In genomic region chr16:6682142-6682811, GRCh38 we compare ENCODE assay signal across 9 cellular contexts.
DNase-seq lines count a peak whose midpoint lies in the region; ATAC-seq, FAIRE-seq and TF ChIP-seq lines count a peak whose summit lies in the region.
"Had no signal": no experiment of that assay in that cellular context is flagged by ENCODE, and none has a peak within 500 bp of the region (broad histone marks: within the 10 kb centered on the region; RNA-seq: fewer than 3 reads in every experiment).

No MANE protein-coding gene starts in this region.

- no peaks in the 10 kb centered on the region for H3K9me3 ChIP-seq in WERI-Rb-1 (ENCODE audit: severe bottlenecking)
- H3K9me3 ChIP-seq in kidney (ENCODE audit: control insufficient read depth in 1 of 2, low read length in 2 of 2): no peaks in the 10 kb centered on the region
- H3K9me3 ChIP-seq in ascending aorta: no peaks in the 10 kb centered on the region
- H3K9me3 ChIP-seq: tibial artery had no signal

- no peak overlapping the region for H3K4me3 Mint-ChIP-seq in stimulated activated memory B cell treated with anti-CD40 and anti-IgM and Interleukin-4, amounts not matched to agents 10 μg/mL and 1 μg/mL and 100 μg/mL, for 72 hours

- H3K27ac Mint-ChIP-seq in stimulated activated memory B cell treated with anti-CD40 and anti-IgM and Interleukin-4, amounts not matched to agents 10 μg/mL and 1 μg/mL and 100 μg/mL, for 72 hours: no peak overlapping the region

- peaks cover 2% of the 10 kb centered on the region for H3K9me3 Mint-ChIP-seq in stimulated activated memory B cell treated with anti-CD40 and anti-IgM and Interleukin-4, amounts not matched to agents 10 μg/mL and 1 μg/mL and 100 μg/mL, for 72 hours

- FAIRE-seq in kidney (lab: Jason Lieb, UNC): no peak

- H3K9ac ChIP-seq in kidney (ENCODE audit: low read length in 2 of 2): no peak overlapping the region

- H3K4me3 ChIP-seq in WERI-Rb-1 (ENCODE audit: low read depth, low read length) (no peak overlapping the region), kidney (ENCODE audit: low read length in 2 of 2) (no peak overlapping the region), ascending aorta (no peak overlapping the region)
- H3K4me3 ChIP-seq: tibial artery had no signal

- peak; percentile 90 for TF ChIP-seq CTCF in WERI-Rb-1 (IDR thresholded peaks at IDR 0.05; ENCODE audit: low read depth, low read length)
- TF ChIP-seq CTCF in kidney (IDR thresholded peaks at IDR 0.05; ENCODE audit: borderline replicate concordance, extremely low read depth, insufficient read depth): peak; percentile 56
- TF ChIP-seq CTCF in ascending aorta (IDR thresholded peaks at IDR 0.05): peak in 1 of 3 experiments; percentile 29

- H3K27me3 ChIP-seq in WERI-Rb-1 (ENCODE audit: insufficient read depth, low read depth, severe bottlenecking) (no peaks in the 10 kb centered on the region), ascending aorta (no peaks in the 10 kb centered on the region)
- H3K27me3 ChIP-seq: tibial artery had no signal

- intact Hi-C loops in kidney (cut with DNase I): no loop called here
- intact Hi-C loops in ascending aorta (cut with DNase I): no loop called here

- H3K4me1 Mint-ChIP-seq in stimulated activated memory B cell treated with anti-CD40 and anti-IgM and Interleukin-4, amounts not matched to agents 10 μg/mL and 1 μg/mL and 100 μg/mL, for 72 hours: no peaks in the 10 kb centered on the region

- DNase-seq in NCI-H146 (lab: John Stamatoyannopoulos, UW) (peak; percentile 20), NCI-H146 treated with DMSO at 0.1 percent for 48 hours (lab: John Stamatoyannopoulos, UW; ENCODE audit: unreplicated experiment) (no peak), HT1080 (ENCODE audit: low read depth) (peak; percentile 36), WERI-Rb-1 (peak; percentile 75), kidney (no peak), middle frontal gyrus (ENCODE audit: extremely low spot score, low spot score) (no peak), ascending aorta (ENCODE audit: low spot score in 2 of 2) (no peak)

- H3K4me1 ChIP-seq in kidney (ENCODE audit: control insufficient read depth in 1 of 2, insufficient read depth in 1 of 2, low read depth in 1 of 2, low read length in 2 of 2) (no peaks in the 10 kb centered on the region), ascending aorta (no peaks in the 10 kb centered on the region)
- H3K4me1 ChIP-seq: tibial artery had no signal

- H3K36me3 ChIP-seq in WERI-Rb-1: no peaks in the 10 kb centered on the region
- no peaks in the 10 kb centered on the region for H3K36me3 ChIP-seq in kidney (ENCODE audit: control insufficient read depth in 1 of 2, insufficient read depth in 2 of 2, low read length in 2 of 2)
- no peaks in the 10 kb centered on the region for H3K36me3 ChIP-seq in ascending aorta
- H3K36me3 ChIP-seq: tibial artery had no signal

- H3K36me3 Mint-ChIP-seq in stimulated activated memory B cell treated with anti-CD40 and anti-IgM and Interleukin-4, amounts not matched to agents 10 μg/mL and 1 μg/mL and 100 μg/mL, for 72 hours: no peaks in the 10 kb centered on the region

- ATAC-seq in stimulated activated memory B cell treated with anti-CD40 and anti-IgM and Interleukin-4, amounts not matched to agents 10 μg/mL and 1 μg/mL and 100 μg/mL, for 72 hours: no peak

- no peaks in the 10 kb centered on the region for H3K27me3 Mint-ChIP-seq in stimulated activated memory B cell treated with anti-CD40 and anti-IgM and Interleukin-4, amounts not matched to agents 10 μg/mL and 1 μg/mL and 100 μg/mL, for 72 hours

- H3K27ac ChIP-seq in WERI-Rb-1 (no peak overlapping the region), kidney (ENCODE audit: low read depth in 2 of 2, low read length in 2 of 2) (no peak overlapping the region), ascending aorta (no peak overlapping the region)
- H3K27ac ChIP-seq: tibial artery had no signal

Comparison
In these comparisons a context has a peak if more than half of its experiments do, and no peak if none do; other contexts are left out.
1. DNase-seq: peak in NCI-H146 (single experiment), HT1080 (single experiment) and WERI-Rb-1 (single experiment); none in NCI-H146 treated with DMSO at 0.1 percent for 48 hours (single experiment), kidney (single experiment), middle frontal gyrus (single experiment) and ascending aorta (0 of 2).